In genomic region chr20:59645761-59646171, GRCh38 we compare ENCODE assay signal across 14 cellular contexts. TPM values are rescaled to one million over a fixed set of nuclear protein-coding genes. Genes with fewer than 3 reads are reported as not detected.
A peak's percentile ranks its signal among the peaks of the same experiment; 100 is the strongest.
DNase-seq lines count a peak whose midpoint lies in the region; ATAC-seq and TF ChIP-seq lines count a peak whose summit lies in the region.
"Had no signal": no experiment of that assay in that cellular context is flagged by ENCODE, and none has a peak within 500 bp of the region (broad histone marks: within the 10 kb centered on the region; RNA-seq: fewer than 3 reads in every experiment).

No MANE protein-coding gene starts in this region.

- TF ChIP-seq CTCF in LNCAP (IDR thresholded peaks at IDR 0.05): peak; percentile 48

- no peak for ATAC-seq in HG03442 (IDR thresholded peaks at IDR 0.05; ENCODE audit: unreplicated experiment)
- ATAC-seq: gastrocnemius medialis had no signal

- DNase-seq in Ammon's horn (ENCODE audit: low spot score): peak; percentile 80
- peak; percentile 65 for DNase-seq in cerebellum (ENCODE audit: low spot score)
- no peak for DNase-seq in activated CD4-positive, alpha-beta T cell treated with anti-CD3 and anti-CD28 coated beads for 4 hours
- no peak for DNase-seq in hepatic stellate cell (ENCODE audit: low spot score)
- no peak for DNase-seq in SKM-1 (lab: John Stamatoyannopoulos, UW; ENCODE audit: unreplicated experiment)
- DNase-seq: CD4-positive, CD25-positive, alpha-beta regulatory T cell; gastrocnemius medialis; HCEC 1CT; KG1; NCI-H2107; T-helper 9 cell had no signal

- H3K27me3 ChIP-seq in layer of hippocampus (ENCODE audit: control insufficient read depth, insufficient read depth, low read length): no peaks in the 10 kb centered on the region
- H3K27me3 ChIP-seq: gastrocnemius medialis had no signal

- H3K27ac ChIP-seq in layer of hippocampus (ENCODE audit: low read depth, low read length): peak overlapping the region; percentile 79
- H3K27ac ChIP-seq: gastrocnemius medialis had no signal

RNA-seq across cellular contexts. Expression of gene PHACTR3, which starts 41.4 kb away (rescaled TPM):
- 20.1 TPM for total RNA-seq in cerebellum
- total RNA-seq: CD4-positive, CD25-positive, alpha-beta regulatory T cell had no signal

Comparison
In these comparisons a context has a peak if more than half of its experiments do, and no peak if none do; other contexts are left out.
1. DNase-seq: peak in Ammon's horn (single experiment) and cerebellum (single experiment); none in activated CD4-positive, alpha-beta T cell treated with anti-CD3 and anti-CD28 coated beads for 4 hours (0 of 2), hepatic stellate cell (single experiment) and SKM-1 (single experiment).